In genomic region chr20:35893942-35894341, GRCh38 we compare ENCODE assay signal across 15 cellular contexts.
DNase-seq lines count a peak whose midpoint lies in the region; ATAC-seq and TF ChIP-seq lines count a peak whose summit lies in the region.
"Had no signal": no experiment of that assay in that cellular context is flagged by ENCODE, and none has a peak within 500 bp of the region (broad histone marks: within the 10 kb centered on the region; RNA-seq: fewer than 3 reads in every experiment).

No MANE protein-coding gene starts in this region.

- H3K36me3 ChIP-seq in right atrium auricular region (peaks cover 5% of the 10 kb centered on the region), hepatocyte (replicated peaks; ENCODE audit: insufficient read depth, low read depth) (no peaks in the 10 kb centered on the region)

- H3K27ac Mint-ChIP-seq in activated naive CD8-positive, alpha-beta T cell treated with anti-CD3 and anti-CD28 coated beads for 36 hours = no peak overlapping the region
- H3K27ac Mint-ChIP-seq: activated naive CD4-positive, alpha-beta T cell treated with anti-CD3 and anti-CD28 coated beads for 36 hours; dendritic cell treated with granulocyte-macrophage colony-stimulating factor and Interleukin-4, amounts not matched to agents 40 ng/mL and 50 ng/mL, for 4 days; progenitor cell of endocrine pancreas had no signal

- TF ChIP-seq CTCF in GM20000 (IDR thresholded peaks at IDR 0.05; ENCODE audit: extremely low read depth, missing control alignments) = no peak
- no peak for TF ChIP-seq CTCF in right atrium auricular region (IDR thresholded peaks at IDR 0.05)
- TF ChIP-seq CTCF in hepatocyte (IDR thresholded peaks at IDR 0.05; ENCODE audit: poor library complexity) = no peak

- H2AFZ ChIP-seq in hepatocyte = no peak overlapping the region

- no peaks in the 10 kb centered on the region for H3K9me3 Mint-ChIP-seq in activated naive CD8-positive, alpha-beta T cell treated with anti-CD3 and anti-CD28 coated beads for 36 hours
- H3K9me3 Mint-ChIP-seq: activated naive CD4-positive, alpha-beta T cell treated with anti-CD3 and anti-CD28 coated beads for 36 hours; dendritic cell treated with granulocyte-macrophage colony-stimulating factor and Interleukin-4, amounts not matched to agents 40 ng/mL and 50 ng/mL, for 4 days had no signal

- H3K27me3 ChIP-seq in right atrium auricular region (no peaks in the 10 kb centered on the region), hepatocyte (no peaks in the 10 kb centered on the region)
- H3K27me3 ChIP-seq: tibial nerve had no signal

- H3K4me2 ChIP-seq in hepatocyte = no peak overlapping the region

- H3K9me3 ChIP-seq in right atrium auricular region (no peaks in the 10 kb centered on the region), hepatocyte (ENCODE audit: low read depth) (no peaks in the 10 kb centered on the region)
- H3K9me3 ChIP-seq: Caco-2, tibial nerve had no signal

- H3K4me3 ChIP-seq in right atrium auricular region = no peak overlapping the region
- H3K4me3 ChIP-seq in hepatocyte = no peak overlapping the region
- H3K4me3 ChIP-seq: lung, tibial nerve had no signal

- peak; percentile 59 for DNase-seq in GM20000 (ENCODE audit: low spot score)
- peak; percentile 7 for DNase-seq in activated naive CD8-positive, alpha-beta T cell treated with anti-CD3 and anti-CD28 coated beads for 36 hours
- no peak for DNase-seq in right atrium auricular region (ENCODE audit: low spot score)
- DNase-seq in NCI-H446 (lab: John Stamatoyannopoulos, UW) = no peak
- DNase-seq in SW480 (ENCODE audit: low spot score) = no peak
- no peak for DNase-seq in hepatocyte (ENCODE audit: low spot score)
- DNase-seq: activated naive CD4-positive, alpha-beta T cell treated with anti-CD3 and anti-CD28 coated beads for 36 hours; Caco-2; PC-3 had no signal

- H3K27ac ChIP-seq in right atrium auricular region (no peak overlapping the region), hepatocyte (no peak overlapping the region)
- H3K27ac ChIP-seq: tibial nerve had no signal

- peaks cover 12% of the 10 kb centered on the region for H3K4me1 Mint-ChIP-seq in activated naive CD8-positive, alpha-beta T cell treated with anti-CD3 and anti-CD28 coated beads for 36 hours

- WGBS in hepatocyte (ENCODE audit: low lambda C conversion rate, missing lambda C conversion rate) = 97% methylated on average over 3 of the region's 3 CpGs

- no peaks in the 10 kb centered on the region for H3K9me2 ChIP-seq in hepatocyte (replicated peaks; ENCODE audit: insufficient read depth)

- H3K36me3 Mint-ChIP-seq in activated naive CD8-positive, alpha-beta T cell treated with anti-CD3 and anti-CD28 coated beads for 36 hours = peaks cover 2% of the 10 kb centered on the region

- no peak overlapping the region for H3K4me3 Mint-ChIP-seq in activated naive CD8-positive, alpha-beta T cell treated with anti-CD3 and anti-CD28 coated beads for 36 hours
- H3K4me3 Mint-ChIP-seq: activated naive CD4-positive, alpha-beta T cell treated with anti-CD3 and anti-CD28 coated beads for 36 hours; dendritic cell treated with granulocyte-macrophage colony-stimulating factor and Interleukin-4, amounts not matched to agents 40 ng/mL and 50 ng/mL, for 4 days had no signal

- H3K4me1 ChIP-seq in right atrium auricular region (peaks cover 0 to 5% of the 10 kb centered on the region in 2 donors), hepatocyte (ENCODE audit: insufficient read depth) (no peaks in the 10 kb centered on the region)
- H3K4me1 ChIP-seq: Caco-2, tibial nerve had no signal

- peaks cover 7% of the 10 kb centered on the region for H3K79me2 ChIP-seq in hepatocyte

- peak; percentile 96 for ATAC-seq in GM18520 (IDR thresholded peaks at IDR 0.05; ENCODE audit: unreplicated experiment)
- peak; percentile 83 for ATAC-seq in HG03066 (IDR thresholded peaks at IDR 0.05; ENCODE audit: low read depth, unreplicated experiment)
- ATAC-seq: PC-3 had no signal

- no peaks in the 10 kb centered on the region for H3K27me3 Mint-ChIP-seq in activated naive CD8-positive, alpha-beta T cell treated with anti-CD3 and anti-CD28 coated beads for 36 hours
- H3K27me3 Mint-ChIP-seq: dendritic cell treated with granulocyte-macrophage colony-stimulating factor and Interleukin-4, amounts not matched to agents 40 ng/mL and 50 ng/mL, for 4 days; progenitor cell of endocrine pancreas had no signal

- no peaks in the 10 kb centered on the region for H4K20me1 ChIP-seq in hepatocyte (ENCODE audit: insufficient read depth, poor library complexity, severe bottlenecking)

Comparison
In these comparisons a context has a peak if more than half of its experiments do, and no peak if none do; other contexts are left out.
1. DNase-seq: peak in GM20000 (single experiment) and activated naive CD8-positive, alpha-beta T cell treated with anti-CD3 and anti-CD28 coated beads for 36 hours (single experiment); none in right atrium auricular region (single experiment), NCI-H446 (0 of 2), SW480 (single experiment) and hepatocyte (single experiment).